8 cellular contexts compared by ENCODE assay signal in the genomic region with DNA sequence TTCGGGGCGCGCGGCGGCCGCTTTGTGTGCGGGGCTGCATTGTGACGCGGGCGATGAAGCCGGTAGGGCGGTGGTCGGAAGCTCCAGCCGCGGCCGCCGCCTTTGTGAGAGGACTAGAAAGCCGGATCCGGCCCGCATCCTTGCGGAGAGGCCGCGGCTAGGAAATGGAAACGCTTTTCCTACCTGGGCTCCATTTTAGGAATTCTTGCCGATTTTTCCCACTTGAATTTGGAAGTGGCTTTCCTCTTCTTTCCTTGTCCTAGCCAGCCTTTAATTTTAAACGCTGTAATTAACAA. TPM values are rescaled to one million over a fixed set of nuclear protein-coding genes. Genes with fewer than 3 reads are reported as not detected.
A peak's percentile ranks its signal among the peaks of the same experiment; 100 is the strongest.
DNase-seq lines count a peak whose midpoint lies in the region; ATAC-seq and TF ChIP-seq lines count a peak whose summit lies in the region.

No MANE protein-coding gene starts in this region.

- H3K4me2 ChIP-seq in GM23248 (ENCODE audit: unreplicated experiment) = peak overlapping the region; percentile 94

- peaks cover 35% of the 10 kb centered on the region for H3F3A ChIP-seq in GM23248 (ENCODE audit: insufficient read depth)

- no peaks in the 10 kb centered on the region for H3K27me3 ChIP-seq in GM23248 (replicated peaks; ENCODE audit: insufficient read depth)
- no peaks in the 10 kb centered on the region for H3K27me3 ChIP-seq in SJSA1 (replicated peaks)
- no peaks in the 10 kb centered on the region for H3K27me3 ChIP-seq in prostate gland (replicated peaks; ENCODE audit: insufficient read depth)

- H3K9me3 ChIP-seq in GM23248 (ENCODE audit: low read depth) = no peaks in the 10 kb centered on the region
- H3K9me3 ChIP-seq in SJSA1 (replicated peaks) = no peaks in the 10 kb centered on the region
- no peaks in the 10 kb centered on the region for H3K9me3 ChIP-seq in prostate gland

- in situ Hi-C loops in GM23248 (cut with MboI) = no loop called here

- no peaks in the 10 kb centered on the region for H4K20me1 ChIP-seq in GM23248 (ENCODE audit: insufficient read depth)

- 0 to 1% methylated on average over 9 to 26 of the region's 26 CpGs for WGBS in GM23248 (ENCODE audit: low coverage in 1 of 2, low lambda C conversion rate in 2 of 2, missing lambda C conversion rate in 2 of 2), 2 experiments
- 0% methylated on average over 7 of the region's 26 CpGs for WGBS in prostate gland

- no peak overlapping the region for H2AFZ ChIP-seq in GM23248

- TF ChIP-seq CTCF in fibroblast of the aortic adventitia (IDR thresholded peaks at IDR 0.05; ENCODE audit: insufficient read depth, low read length) (no peak), prostate gland (IDR thresholded peaks at IDR 0.05) (no peak)

- peaks cover 26% of the 10 kb centered on the region for H3K79me2 ChIP-seq in GM23248 (ENCODE audit: insufficient read depth)

- H3K9ac ChIP-seq in GM23248 = peak overlapping the region; percentile 100

- H3K36me3 ChIP-seq in GM23248 (ENCODE audit: low read depth) = peaks cover 21% of the 10 kb centered on the region
- H3K36me3 ChIP-seq in SJSA1 = peaks cover 33% of the 10 kb centered on the region
- H3K36me3 ChIP-seq in prostate gland = no peaks in the 10 kb centered on the region

- peak overlapping the region; percentile 99 for H3K4me3 ChIP-seq in GM23248
- peak overlapping the region; percentile 63 for H3K4me3 ChIP-seq in SJSA1
- H3K4me3 ChIP-seq in fibroblast of the aortic adventitia (ENCODE audit: low read depth, low read length) = peak overlapping the region; percentile 80
- peak overlapping the region; percentile 51 to 55 for H3K4me3 ChIP-seq in prostate gland

- H3K27ac ChIP-seq in GM23248 (peak overlapping the region; percentile 99), SJSA1 (peak overlapping the region; percentile 87), prostate gland (peak overlapping the region; percentile 86 to 87)

- no peak for ATAC-seq in HG03571 (IDR thresholded peaks at IDR 0.05; ENCODE audit: unreplicated experiment)

- DNase-seq in GM23248 (no peak), SJSA1 (ENCODE audit: low read depth in 1 of 2, low spot score in 2 of 2) (no peak), fibroblast of the aortic adventitia (ENCODE audit: low read depth) (no peak), prostate gland (ENCODE audit: low spot score) (no peak), CD1c-positive myeloid dendritic cell (ENCODE audit: extremely low spot score) (no peak), DMS79 treated with DMSO at 0.1 percent for 48 hours (lab: John Stamatoyannopoulos, UW) (no peak)
- DNase-seq in stimulated activated CD4-positive, alpha-beta T cell treated with anti-CD3 and anti-CD28 coated beads, Interleukin-2, amount 100 ng/mL, for 24 hours = no peak

- peaks cover 16% of the 10 kb centered on the region for H3K4me1 ChIP-seq in GM23248 (ENCODE audit: insufficient read depth)
- H3K4me1 ChIP-seq in SJSA1 (replicated peaks) = peaks cover 31% of the 10 kb centered on the region
- no peaks in the 10 kb centered on the region for H3K4me1 ChIP-seq in prostate gland (replicated peaks)

- no peak for TF ChIP-seq POLR2A in prostate gland (IDR thresholded peaks at IDR 0.05)

- H3K9me2 ChIP-seq in GM23248 (ENCODE audit: insufficient read depth) = no peaks in the 10 kb centered on the region

- intact Hi-C loops in prostate gland (cut with DNase I) = no loop called here

RNA-seq across cellular contexts. Expression of a gene that starts 0.7 kb away (rescaled TPM):
- total RNA-seq in GM23248 (2014; rRNA removed; shearing (Covaris generic)) = 3,286 and 6,098 TPM in 2 replicates
- polyA plus RNA-seq in GM23248 (2016; fragmentation: Nextera tagmentation; extraction: Ambion mirVana) = 9,088 and 9,298 TPM in 2 replicates
- total RNA-seq in SJSA1 (2014; rRNA removed; shearing (Covaris generic)) = 4,755 and 8,566 TPM in 2 replicates
- 5,524 and 12,062 TPM in 2 replicates for total RNA-seq in fibroblast of the aortic adventitia (ENCODE audit: low replicate concordance)
- 1,000 to 10,000 TPM; 1,116 to 1,330 TPM for total RNA-seq in prostate gland
